In genomic region chr9:132671620-132672412, GRCh38 we compare ENCODE assay signal across 8 cellular contexts. TPM values are rescaled to one million over a fixed set of nuclear protein-coding genes. Genes with fewer than 3 reads are reported as not detected.
DNase-seq lines count a peak whose midpoint lies in the region; ATAC-seq and TF ChIP-seq lines count a peak whose summit lies in the region.

No MANE protein-coding gene starts in this region.

- peaks cover 8% of the 10 kb centered on the region for H3K36me3 Mint-ChIP-seq in CD4-positive, alpha-beta T cell (ENCODE audit: low read depth)
- peaks cover 61% of the 10 kb centered on the region for H3K36me3 Mint-ChIP-seq in nephron progenitor cell (ENCODE audit: low read depth)

- H3K27ac ChIP-seq in CD4-positive, alpha-beta T cell (ENCODE audit: low read depth, low read length): peak overlapping the region; percentile 97
- no peak overlapping the region for H3K27ac ChIP-seq in caudate nucleus (ENCODE audit: low read depth, low read length)

- CTCF ChIA-PET in CD4-positive, alpha-beta T cell (lab: Charles Lee): no interaction called here

- H3K9me3 ChIP-seq in CD4-positive, alpha-beta T cell (ENCODE audit: control insufficient read depth, low read length): no peaks in the 10 kb centered on the region

- no peaks in the 10 kb centered on the region for H3K27me3 Mint-ChIP-seq in CD4-positive, alpha-beta T cell
- no peaks in the 10 kb centered on the region for H3K27me3 Mint-ChIP-seq in nephron progenitor cell (ENCODE audit: low read depth, poor library complexity)

- no peaks in the 10 kb centered on the region for H3K9me3 Mint-ChIP-seq in CD4-positive, alpha-beta T cell
- H3K9me3 Mint-ChIP-seq in nephron progenitor cell: peaks cover 13% of the 10 kb centered on the region

- POLR2A ChIA-PET in CD4-positive, alpha-beta T cell (lab: Charles Lee): no interaction called here

- no peak for DNase-seq in CD4-positive, alpha-beta T cell
- no peak for DNase-seq in LNCaP clone FGC (ENCODE audit: low read depth)
- no peak for DNase-seq in choroid plexus epithelial cell (ENCODE audit: low read depth)
- no peak for DNase-seq in nephron progenitor cell
- no peak for DNase-seq in caudate nucleus (lab: John Stamatoyannopoulos, UW)
- no peak for DNase-seq in NCI-H1417 (lab: John Stamatoyannopoulos, UW)
- no peak for DNase-seq in Right ventricle myocardium superior

- peaks cover 60% of the 10 kb centered on the region for H3K4me1 Mint-ChIP-seq in CD4-positive, alpha-beta T cell (ENCODE audit: low read depth)
- peaks cover 39% of the 10 kb centered on the region for H3K4me1 Mint-ChIP-seq in nephron progenitor cell

- H3K27me3 ChIP-seq in CD4-positive, alpha-beta T cell (ENCODE audit: control insufficient read depth, insufficient read depth, low read length): no peaks in the 10 kb centered on the region

- intact Hi-C loops in CD4-positive, alpha-beta T cell (cut with DNase I, micrococcal nuclease): loop anchor here (2.0 to 10.0 kb wide), 6 partner anchors 100 to 1547 kb away; partner anchors contain the start of genes AK8 (in 1 of the 2), CFAP77 (in 1 of the 2), NUP214 (in 1 of the 2) and SPACA9 (in 1 of the 2)
- intact Hi-C loops in Right ventricle myocardium superior (cut with DNase I): no loop called here

- H3K4me3 Mint-ChIP-seq in CD4-positive, alpha-beta T cell: peak overlapping the region; percentile 98
- peak overlapping the region; percentile 94 for H3K4me3 Mint-ChIP-seq in nephron progenitor cell

- ATAC-seq in CD4-positive, alpha-beta T cell (ENCODE audit: poor library complexity): no peak
- no peak for ATAC-seq in GM19455 (IDR thresholded peaks at IDR 0.05; ENCODE audit: unreplicated experiment)
- ATAC-seq in Right ventricle myocardium superior (ENCODE audit: poor library complexity): no peak

- TF ChIP-seq CTCF in CD4-positive, alpha-beta T cell (IDR thresholded peaks at IDR 0.05): no peak
- no peak for TF ChIP-seq CTCF in LNCaP clone FGC (IDR thresholded peaks at IDR 0.05; ENCODE audit: control insufficient read depth, extremely low read depth, insufficient read depth)
- no peak for TF ChIP-seq CTCF in choroid plexus epithelial cell (conservative IDR thresholded peaks at IDR 0.05; ENCODE audit: low read depth, low read length)
- no peak for TF ChIP-seq CTCF in nephron progenitor cell (IDR thresholded peaks at IDR 0.05)

- peak overlapping the region; percentile 92 for H3K27ac Mint-ChIP-seq in CD4-positive, alpha-beta T cell
- H3K27ac Mint-ChIP-seq in nephron progenitor cell: peak overlapping the region; percentile 78

- peak overlapping the region; percentile 95 for H3K4me3 ChIP-seq in LNCaP clone FGC (ENCODE audit: low read depth, low read length)
- H3K4me3 ChIP-seq in choroid plexus epithelial cell (ENCODE audit: low read depth, low read length): peak overlapping the region; percentile 94

RNA-seq across cellular contexts. Expression of gene GTF3C4, which starts 1.6 kb away (rescaled TPM):
- 1 to 10 TPM; 9.3 to 9.6 TPM for total RNA-seq in CD4-positive, alpha-beta T cell
- total RNA-seq in Right ventricle myocardium superior: 7.6 TPM

RNA-seq across cellular contexts. Expression of gene DDX31, which starts 2.0 kb away (rescaled TPM):
- 10 to 100 TPM; 11.0 to 11.3 TPM for total RNA-seq in CD4-positive, alpha-beta T cell
- total RNA-seq in Right ventricle myocardium superior: 3.8 TPM
